15 cellular contexts compared by ENCODE assay signal in genomic region chr3:165192610-165193192, GRCh38. TPM values are rescaled to one million over a fixed set of nuclear protein-coding genes. Genes with fewer than 3 reads are reported as not detected.
DNase-seq lines count a peak whose midpoint lies in the region; ATAC-seq and TF ChIP-seq lines count a peak whose summit lies in the region.
"Had no signal": no experiment of that assay in that cellular context is flagged by ENCODE, and none has a peak within 500 bp of the region (broad histone marks: within the 10 kb centered on the region; RNA-seq: fewer than 3 reads in every experiment).

No MANE protein-coding gene starts in this region.

- H3K4me3 ChIP-seq in HUES64 (ENCODE audit: low read length) (peak overlapping the region; percentile 73), sigmoid colon (peak overlapping the region in 3 of 4 donors; percentile 49 to 56 (median 54)), colonic mucosa (no peak overlapping the region), left lung (no peak overlapping the region)
- H3K4me3 ChIP-seq: thyroid gland had no signal

- intact Hi-C loops in sigmoid colon (cut with DNase I), result no loop called here
- intact Hi-C loops in colonic mucosa (cut with DNase I), result no loop called here
- intact Hi-C loops in left lung (cut with DNase I), result no loop called here

- peak overlapping the region; percentile 69; the same call in 1 of the 2 replicates for H3K27ac ChIP-seq in HUES64 (ENCODE audit: low read depth, low read length)
- H3K27ac ChIP-seq in sigmoid colon, result peak overlapping the region in 2 of 4 donors; percentile 61 to 87
- no peak overlapping the region for H3K27ac ChIP-seq in colonic mucosa
- H3K27ac ChIP-seq in left lung, result no peak overlapping the region
- H3K27ac ChIP-seq: thyroid gland had no signal

- 1% methylated on average over 14 of the region's 14 CpGs for WGBS in HUES64
- WGBS in sigmoid colon, 2 donors, result 5 to 12% methylated on average over 14 of the region's 14 CpGs

- no peaks in the 10 kb centered on the region for H3K9me3 ChIP-seq in HUES64 (ENCODE audit: insufficient read depth, low read depth, low read length)
- H3K9me3 ChIP-seq in sigmoid colon, result no peaks in the 10 kb centered on the region
- H3K9me3 ChIP-seq in colonic mucosa, result no peaks in the 10 kb centered on the region
- no peaks in the 10 kb centered on the region for H3K9me3 ChIP-seq in left lung
- H3K9me3 ChIP-seq: thyroid gland had no signal

- ATAC-seq in left lung (no peak), HG03135 (IDR thresholded peaks at IDR 0.05; ENCODE audit: unreplicated experiment) (no peak)
- ATAC-seq: CD8-positive, alpha-beta T cell; naive thymus-derived CD8-positive, alpha-beta T cell had no signal

- H3K4me1 ChIP-seq in HUES64 (ENCODE audit: insufficient read depth, low read length), result peaks cover 27% of the 10 kb centered on the region
- peaks cover 0 to 42% (median 29%) of the 10 kb centered on the region in 4 donors for H3K4me1 ChIP-seq in sigmoid colon
- peaks cover 3% of the 10 kb centered on the region for H3K4me1 ChIP-seq in colonic mucosa
- peaks cover 7 to 11% of the 10 kb centered on the region in 2 donors for H3K4me1 ChIP-seq in left lung

- peak overlapping the region; percentile 51; the same call in 1 of the 2 replicates for H3K9ac ChIP-seq in HUES64 (ENCODE audit: low read depth, low read length)
- H3K9ac ChIP-seq in colonic mucosa (ENCODE audit: low read depth in 2 of 2, low read length in 2 of 2), result peak overlapping the region in 1 of 2 donors; percentile 18

- no peak for TF ChIP-seq EP300 in sigmoid colon (IDR thresholded peaks at IDR 0.05)

- TF ChIP-seq POLR2A in sigmoid colon (IDR thresholded peaks at IDR 0.05), result no peak

- H3K36me3 ChIP-seq in HUES64 (ENCODE audit: insufficient read depth, low read length) (no peaks in the 10 kb centered on the region), sigmoid colon (no peaks in the 10 kb centered on the region), colonic mucosa (no peaks in the 10 kb centered on the region), left lung (no peaks in the 10 kb centered on the region)
- H3K36me3 ChIP-seq: thyroid gland had no signal

- H3K27me3 ChIP-seq in HUES64 (ENCODE audit: insufficient read depth, low read length), result peaks cover 50% of the 10 kb centered on the region
- peaks cover 10 to 54% (median 29%) of the 10 kb centered on the region in 3 donors for H3K27me3 ChIP-seq in sigmoid colon
- H3K27me3 ChIP-seq in colonic mucosa, result peaks cover 39% of the 10 kb centered on the region
- H3K27me3 ChIP-seq in left lung, result peaks cover 49 to 70% of the 10 kb centered on the region in 2 donors
- H3K27me3 ChIP-seq: thyroid gland had no signal

- TF ChIP-seq CTCF in sigmoid colon (IDR thresholded peaks at IDR 0.05) (no peak), colonic mucosa (IDR thresholded peaks at IDR 0.05) (no peak), left lung (IDR thresholded peaks at IDR 0.05) (no peak)

- DNase-seq in cerebellum (ENCODE audit: low spot score) (peak; percentile 37), iPS-NIHi7 (ENCODE audit: extremely low spot score) (peak; percentile 62), sigmoid colon (no peak), DMS53 (lab: John Stamatoyannopoulos, UW) (no peak), colonic mucosa (no peak), left lung (no peak)
- DNase-seq: activated CD8-positive, alpha-beta memory T cell treated with anti-CD3 and anti-CD28 coated beads, Interleukin-2, amount 50 U/mL, for 48 hours; CD8-positive, alpha-beta T cell; IMR-90; naive thymus-derived CD8-positive, alpha-beta T cell; NCI-H1092; stimulated activated CD4-positive, alpha-beta T cell treated with anti-CD3 and anti-CD28 coated beads, Interleukin-12 subunit alpha, Interleukin-12 subunit beta, amount 100 ng/mL, for 4 hours; thyroid gland had no signal

RNA-seq across cellular contexts. Expression of gene SLITRK3, which starts 3.5 kb away (rescaled TPM):
- polyA plus RNA-seq in HUES64 (2013, experiment 1 of 2), result 1.6 TPM
- polyA plus RNA-seq in HUES64 (2013, experiment 2 of 2), result 2.9 TPM
- total RNA-seq in cerebellum, result 14.3 TPM
- 10 to 100 TPM in 1 of 4 donors, 1 to 10 TPM in 3; 4.1 to 12.5 (median 6.0) TPM for total RNA-seq in sigmoid colon
- polyA plus RNA-seq in sigmoid colon, result under 1 TPM in 1 of 3 donors, not detected in 2; 0.66 TPM
- under 1 TPM; 0.17 to 0.48 TPM for total RNA-seq in colonic mucosa
- under 1 TPM; 0.06 to 0.37 TPM for total RNA-seq in left lung
- total RNA-seq: CD8-positive, alpha-beta T cell; IMR-90; naive thymus-derived CD8-positive, alpha-beta T cell had no signal
- polyA plus RNA-seq: IMR-90; naive thymus-derived CD8-positive, alpha-beta T cell had no signal

Comparison
In these comparisons a context has a peak if more than half of its experiments do, and no peak if none do; other contexts are left out.
1. H3K4me3 ChIP-seq: peak in HUES64 (single experiment) and sigmoid colon (3 of 4); none in colonic mucosa (single experiment) and left lung (0 of 2).
2. DNase-seq: peak in cerebellum (single experiment) and iPS-NIHi7 (single experiment); none in sigmoid colon (single experiment), DMS53 (single experiment), colonic mucosa (single experiment) and left lung (0 of 2).